In the genomic region with DNA sequence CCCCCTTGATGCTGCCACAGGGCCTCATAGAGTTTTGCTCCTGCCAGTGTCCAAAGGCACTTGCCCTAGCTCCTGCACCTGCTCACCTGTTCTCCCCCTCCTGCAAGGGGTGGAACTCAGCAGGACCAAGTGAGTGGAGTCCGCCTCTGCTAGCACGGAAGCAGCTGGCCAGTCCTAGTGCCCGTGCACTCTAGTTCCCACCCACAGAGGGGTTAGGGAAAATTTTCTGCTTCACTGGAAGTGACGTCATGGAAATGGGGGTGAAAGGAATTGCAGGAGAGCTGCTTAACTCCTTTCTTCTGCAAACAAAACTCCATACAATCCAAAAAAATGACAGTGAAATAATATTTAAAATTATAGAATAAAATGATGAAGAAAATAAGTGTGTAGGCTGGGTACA, we compare ENCODE assay signal across 26 cellular contexts.
"Had no signal": no experiment of that assay in that cellular context is flagged by ENCODE, and none has a peak within 500 bp of the region (broad histone marks: within the 10 kb centered on the region; RNA-seq: fewer than 3 reads in every experiment).

No MANE protein-coding gene starts in this region.

- ATAC-seq: foreskin keratinocyte; heart right ventricle; left cardiac atrium; left lung; mucosa of descending colon; natural killer cell treated with Interleukin-12 subunit alpha and Interleukin-12 subunit beta and Interleukin-15 and Interleukin-18, amount 100 ng/mL, for 72 hours; sciatic nerve; stimulated activated effector memory CD8-positive, alpha-beta T cell treated with anti-CD3 and anti-CD28 coated beads, Interleukin-12 subunit alpha, Interleukin-12 subunit beta, amount 100 ng/mL, for 72 hours had no signal

- H3K4me1 ChIP-seq: esophagus muscularis mucosa, foreskin keratinocyte, heart right ventricle, left lung, parathyroid adenoma, prostate gland, right atrium auricular region, stomach, thyroid gland had no signal

- H3K27ac ChIP-seq: dorsolateral prefrontal cortex, esophagus muscularis mucosa, foreskin keratinocyte, heart right ventricle, left lung, parathyroid adenoma, prostate gland, right atrium auricular region, stomach, thyroid gland had no signal

- H3K9ac ChIP-seq: parathyroid adenoma had no signal

- H3K36me3 ChIP-seq: esophagus muscularis mucosa, heart right ventricle, left lung, prostate gland, right atrium auricular region, stomach, thyroid gland had no signal

- H3K4me3 ChIP-seq: dorsolateral prefrontal cortex, esophagus muscularis mucosa, heart right ventricle, left lung, mucosa of descending colon, prostate gland, right atrium auricular region, smooth muscle cell, stomach, thyroid gland had no signal

- H3K4me2 ChIP-seq: smooth muscle cell had no signal

- DNase-seq: dorsolateral prefrontal cortex; effector CD4-positive, alpha-beta T cell; foreskin keratinocyte; glutamatergic neuron; heart right ventricle; hippocampal formation; left cardiac atrium; mesenchymal stem cell; mucosa of descending colon; naive B cell; stimulated activated CD4-positive, alpha-beta T cell treated with anti-CD3 and anti-CD28 coated beads, Interleukin-2, amount 100 ng/mL, for 24 hours; stimulated activated CD4-positive, alpha-beta T cell treated with anti-CD3 and anti-CD28 coated beads, Interleukin-4, amount 100 ng/mL, for 24 hours; stimulated activated naive CD4-positive, alpha-beta T cell treated with Interleukin-2 at 50 U/mL for 16 hours; stomach; thyroid gland had no signal

- H3K79me2 ChIP-seq: parathyroid adenoma had no signal

- H2AFZ ChIP-seq: parathyroid adenoma had no signal

- FAIRE-seq: endothelial cell of umbilical vein, islet of Langerhans had no signal

- H3K9me3 ChIP-seq: esophagus muscularis mucosa, heart right ventricle, prostate gland, right atrium auricular region, stomach, thyroid gland had no signal

- H3K27me3 ChIP-seq: dorsolateral prefrontal cortex, esophagus muscularis mucosa, foreskin keratinocyte, heart right ventricle, left lung, right atrium auricular region, stomach, thyroid gland had no signal
